Comparison of ENCODE assay signal across 1 cellular context in the genomic region with DNA sequence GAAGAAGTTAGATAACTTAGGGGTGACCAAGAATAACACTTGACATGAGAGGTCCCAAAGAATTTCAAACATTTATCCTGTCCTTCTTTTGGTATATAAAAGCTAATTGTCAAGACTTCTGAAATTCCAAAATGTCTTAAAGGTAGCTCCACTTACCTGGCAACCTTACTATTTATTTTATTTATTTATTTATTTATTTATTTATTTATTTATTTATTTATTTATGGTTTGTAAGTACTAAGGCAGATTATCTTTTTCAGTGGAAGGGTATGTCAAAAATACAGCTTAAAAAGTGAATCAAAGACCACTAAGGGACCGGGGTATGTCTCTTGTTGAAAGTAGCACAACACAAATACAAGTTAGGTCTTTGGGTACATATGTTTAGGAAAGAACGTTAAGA.
A peak's percentile ranks its signal among the peaks of the same experiment; 100 is the strongest.
TF ChIP-seq lines count a peak whose summit lies in the region.

No MANE protein-coding gene starts in this region.

TF ChIP-seq in HEK293, 187 proteins besides CTCF, POLR2A, EP300 and RAD21 (continued from another document and continues in another):
- peak; percentile 63; the same call in 1 of the 2 replicates for TF ChIP-seq ZNF518A (tag by site-specific recombination; conservative IDR thresholded peaks at IDR 0.05; ENCODE audit: low read depth)
- TF ChIP-seq, protein P1, sequence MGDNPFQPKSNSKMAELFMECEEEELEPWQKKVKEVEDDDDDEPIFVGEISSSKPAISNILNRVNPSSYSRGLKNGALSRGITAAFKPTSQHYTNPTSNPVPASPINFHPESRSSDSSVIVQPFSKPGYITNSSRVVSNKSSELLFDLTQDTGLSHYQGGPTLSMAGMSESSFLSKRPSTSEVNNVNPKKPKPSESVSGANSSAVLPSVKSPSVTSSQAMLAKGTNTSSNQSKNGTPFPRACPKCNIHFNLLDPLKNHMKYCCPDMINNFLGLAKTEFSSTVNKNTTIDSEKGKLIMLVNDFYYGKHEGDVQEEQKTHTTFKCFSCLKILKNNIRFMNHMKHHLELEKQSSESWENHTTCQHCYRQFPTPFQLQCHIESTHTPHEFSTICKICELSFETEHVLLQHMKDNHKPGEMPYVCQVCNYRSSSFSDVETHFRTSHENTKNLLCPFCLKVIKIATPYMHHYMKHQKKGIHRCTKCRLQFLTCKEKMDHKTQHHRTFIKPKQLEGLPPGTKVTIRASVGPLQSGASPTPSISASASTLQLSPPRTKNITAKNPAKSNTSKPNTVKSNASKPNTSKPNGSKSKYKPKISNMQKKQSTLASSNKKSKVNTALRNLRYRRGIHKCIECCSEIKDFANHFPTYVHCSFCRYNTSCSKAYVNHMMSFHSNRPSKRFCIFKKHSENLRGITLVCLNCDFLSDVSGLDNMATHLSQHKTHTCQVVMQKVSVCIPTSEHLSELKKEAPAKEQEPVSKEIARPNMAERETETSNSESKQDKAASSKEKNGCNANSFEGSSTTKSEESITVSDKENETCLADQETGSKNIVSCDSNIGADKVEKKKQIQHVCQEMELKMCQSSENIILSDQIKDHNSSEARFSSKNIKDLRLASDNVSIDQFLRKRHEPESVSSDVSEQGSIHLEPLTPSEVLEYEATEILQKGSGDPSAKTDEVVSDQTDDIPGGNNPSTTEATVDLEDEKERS (tag by site-specific recombination; IDR thresholded peaks at IDR 0.05) = no peak
- TF ChIP-seq MZF1 (tag by site-specific recombination; IDR thresholded peaks at IDR 0.05; ENCODE audit: borderline replicate concordance) = no peak
- TF ChIP-seq ZNF362 (tag by site-specific recombination; IDR thresholded peaks at IDR 0.05) = no peak
- no peak for TF ChIP-seq GLIS1 (tag by site-specific recombination; IDR thresholded peaks at IDR 0.05)
- no peak for TF ChIP-seq ZNF311 (tag by site-specific recombination; IDR thresholded peaks at IDR 0.05; ENCODE audit: borderline replicate concordance)
- peak; percentile 31; the same call in 1 of the 2 replicates for TF ChIP-seq ZNF623 (tag by site-specific recombination; IDR thresholded peaks at IDR 0.05)
- TF ChIP-seq ZBTB7A (tag by site-specific recombination; IDR thresholded peaks at IDR 0.05; ENCODE audit: low read depth) = no peak
- no peak for TF ChIP-seq ZFHX2 (tag by site-specific recombination; conservative IDR thresholded peaks at IDR 0.05)
- no peak for TF ChIP-seq ZNF404 (tag by site-specific recombination; IDR thresholded peaks at IDR 0.05)
- TF ChIP-seq ZBTB11 (tag by site-specific recombination; conservative IDR thresholded peaks at IDR 0.05; ENCODE audit: low read depth) = peak; percentile 59
- no peak for TF ChIP-seq ZFP69B (tag by site-specific recombination; IDR thresholded peaks at IDR 0.05)
- no peak for TF ChIP-seq ZNF624 (tag by site-specific recombination; IDR thresholded peaks at IDR 0.05)
- no peak for TF ChIP-seq YY2 (tag by site-specific recombination; IDR thresholded peaks at IDR 0.05)
- peak; percentile 18; the same call in 1 of the 2 replicates for TF ChIP-seq ZNF654 (tag by site-specific recombination; IDR thresholded peaks at IDR 0.05; ENCODE audit: low read depth)
- no peak for TF ChIP-seq ZNF473 (tag by site-specific recombination; IDR thresholded peaks at IDR 0.05)
- TF ChIP-seq ZNF747 (tag by site-specific recombination; IDR thresholded peaks at IDR 0.05) = no peak
- no peak for TF ChIP-seq KLF1 (tag by site-specific recombination; IDR thresholded peaks at IDR 0.05)
- no peak for TF ChIP-seq ZNF18 (tag by site-specific recombination; IDR thresholded peaks at IDR 0.05)
- no peak for TF ChIP-seq ZNF558 (tag by site-specific recombination; IDR thresholded peaks at IDR 0.05)
- TF ChIP-seq SALL2 (tag by site-specific recombination; IDR thresholded peaks at IDR 0.05; ENCODE audit: borderline replicate concordance) = no peak
- TF ChIP-seq ZNF433 (tag by site-specific recombination; IDR thresholded peaks at IDR 0.05; ENCODE audit: low read depth) = no peak
- TF ChIP-seq, protein P2, sequence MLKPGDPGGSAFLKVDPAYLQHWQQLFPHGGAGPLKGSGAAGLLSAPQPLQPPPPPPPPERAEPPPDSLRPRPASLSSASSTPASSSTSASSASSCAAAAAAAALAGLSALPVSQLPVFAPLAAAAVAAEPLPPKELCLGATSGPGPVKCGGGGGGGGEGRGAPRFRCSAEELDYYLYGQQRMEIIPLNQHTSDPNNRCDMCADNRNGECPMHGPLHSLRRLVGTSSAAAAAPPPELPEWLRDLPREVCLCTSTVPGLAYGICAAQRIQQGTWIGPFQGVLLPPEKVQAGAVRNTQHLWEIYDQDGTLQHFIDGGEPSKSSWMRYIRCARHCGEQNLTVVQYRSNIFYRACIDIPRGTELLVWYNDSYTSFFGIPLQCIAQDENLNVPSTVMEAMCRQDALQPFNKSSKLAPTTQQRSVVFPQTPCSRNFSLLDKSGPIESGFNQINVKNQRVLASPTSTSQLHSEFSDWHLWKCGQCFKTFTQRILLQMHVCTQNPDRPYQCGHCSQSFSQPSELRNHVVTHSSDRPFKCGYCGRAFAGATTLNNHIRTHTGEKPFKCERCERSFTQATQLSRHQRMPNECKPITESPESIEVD (tag by site-specific recombination; IDR thresholded peaks at IDR 0.05) = no peak
- TF ChIP-seq ZNF692 (tag by site-specific recombination; IDR thresholded peaks at IDR 0.05) = no peak
- TF ChIP-seq ZNF280C (tag by site-specific recombination; IDR thresholded peaks at IDR 0.05) = no peak
- TF ChIP-seq, protein P3, sequence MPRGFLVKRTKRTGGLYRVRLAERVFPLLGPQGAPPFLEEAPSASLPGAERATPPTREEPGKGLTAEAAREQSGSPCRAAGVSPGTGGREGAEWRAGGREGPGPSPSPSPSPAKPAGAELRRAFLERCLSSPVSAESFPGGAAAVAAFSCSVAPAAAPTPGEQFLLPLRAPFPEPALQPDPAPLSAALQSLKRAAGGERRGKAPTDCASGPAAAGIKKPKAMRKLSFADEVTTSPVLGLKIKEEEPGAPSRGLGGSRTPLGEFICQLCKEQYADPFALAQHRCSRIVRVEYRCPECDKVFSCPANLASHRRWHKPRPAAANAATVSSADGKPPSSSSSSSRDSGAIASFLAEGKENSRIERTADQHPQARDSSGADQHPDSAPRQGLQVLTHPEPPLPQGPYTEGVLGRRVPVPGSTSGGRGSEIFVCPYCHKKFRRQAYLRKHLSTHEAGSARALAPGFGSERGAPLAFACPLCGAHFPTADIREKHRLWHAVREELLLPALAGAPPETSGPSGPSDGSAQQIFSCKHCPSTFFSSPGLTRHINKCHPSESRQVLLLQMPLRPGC (tag by site-specific recombination; IDR thresholded peaks at IDR 0.05) = no peak
- TF ChIP-seq, protein P4, sequence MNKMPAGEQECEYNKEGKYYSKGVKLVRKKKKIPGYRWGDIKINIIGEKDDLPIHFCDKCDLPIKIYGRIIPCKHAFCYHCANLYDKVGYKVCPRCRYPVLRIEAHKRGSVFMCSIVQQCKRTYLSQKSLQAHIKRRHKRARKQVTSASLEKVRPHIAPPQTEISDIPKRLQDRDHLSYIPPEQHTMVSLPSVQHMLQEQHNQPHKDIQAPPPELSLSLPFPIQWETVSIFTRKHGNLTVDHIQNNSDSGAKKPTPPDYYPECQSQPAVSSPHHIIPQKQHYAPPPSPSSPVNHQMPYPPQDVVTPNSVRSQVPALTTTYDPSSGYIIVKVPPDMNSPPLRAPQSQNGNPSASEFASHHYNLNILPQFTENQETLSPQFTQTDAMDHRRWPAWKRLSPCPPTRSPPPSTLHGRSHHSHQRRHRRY (tag by site-specific recombination; IDR thresholded peaks at IDR 0.05) = no peak
- TF ChIP-seq ZBTB48 (tag by site-specific recombination; IDR thresholded peaks at IDR 0.05) = no peak
